ENCODE assay signal across 8 cellular contexts in genomic region chr5:73498057-73498992, GRCh38. TPM values are rescaled to one million over a fixed set of nuclear protein-coding genes. Genes with fewer than 3 reads are reported as not detected.
DNase-seq lines count a peak whose midpoint lies in the region; ATAC-seq and TF ChIP-seq lines count a peak whose summit lies in the region.

Gene BTF3, plus strand, starts transcription at chr5:73498442. Its CDS starts 226 bp downstream, at chr5:73498668.

- ATAC-seq in HG02885 (IDR thresholded peaks at IDR 0.05; ENCODE audit: poor library complexity, unreplicated experiment) = peak; percentile 92
- ATAC-seq in T-helper 17 cell = peak; percentile 93
- peak; percentile 99 for ATAC-seq in right cardiac atrium

- intact Hi-C loops in right cardiac atrium (cut with DNase I) (no loop called here), vagina (cut with DNase I) (no loop called here)

- H3K4me3 ChIP-seq in right cardiac atrium (ENCODE audit: low read length) = peak within 1 kb of the TSS; percentile 71
- peak within 1 kb of the TSS; percentile 82 to 91 for H3K4me3 ChIP-seq in vagina

- H3K27me3 ChIP-seq in right cardiac atrium (ENCODE audit: control insufficient read depth, insufficient read depth) (no peaks in the 10 kb centered on the region), vagina (no peaks in the 10 kb centered on the region)

- H3K36me3 Mint-ChIP-seq in T-helper 17 cell (ENCODE audit: low read depth) = peaks cover 6% of the 10 kb centered on the region

- H3K9me3 ChIP-seq in T-helper 17 cell (ENCODE audit: control insufficient read depth, low read length, poor library complexity, severe bottlenecking) (no peaks in the 10 kb centered on the region), right cardiac atrium (ENCODE audit: control insufficient read depth, low read length) (no peaks in the 10 kb centered on the region), vagina (no peaks in the 10 kb centered on the region)

- H3K4me1 Mint-ChIP-seq in T-helper 17 cell = peaks cover 27% of the 10 kb centered on the region

- peak within 1 kb of the TSS; percentile 87 for H3K27ac ChIP-seq in angular gyrus (ENCODE audit: low read depth, low read length)
- H3K27ac ChIP-seq in right cardiac atrium (ENCODE audit: low read length) = peak within 1 kb of the TSS; percentile 89
- H3K27ac ChIP-seq in vagina = peak within 1 kb of the TSS; percentile 95

- TF ChIP-seq POLR2A in GM15510 (IDR thresholded peaks at IDR 0.05; ENCODE audit: borderline replicate concordance, extremely low read depth, insufficient read length) = peak; percentile 94
- peak in 1 of 2 donors; percentile 49 for TF ChIP-seq POLR2A in vagina (IDR thresholded peaks at IDR 0.05)

- H3K36me3 ChIP-seq in vagina = peaks cover 0 to 26% of the 10 kb centered on the region in 2 donors

- H3K27me3 Mint-ChIP-seq in T-helper 17 cell = peaks cover 11% of the 10 kb centered on the region

- H3K27ac Mint-ChIP-seq in T-helper 17 cell = peak within 1 kb of the TSS; percentile 99

- peak; percentile 91 for DNase-seq in NCI-H1694 treated with DMSO at 0.1 percent for 48 hours (lab: John Stamatoyannopoulos, UW)
- DNase-seq in T-helper 17 cell = peak; percentile 84 to 85 (median 84)
- peak; percentile 97 to 99 (median 98) for DNase-seq in right cardiac atrium
- DNase-seq in putamen (ENCODE audit: low spot score) = peak; percentile 99
- peak; percentile 98 for DNase-seq in vagina (ENCODE audit: extremely low spot score in 2 of 2)

- H3K4me1 ChIP-seq in right cardiac atrium (ENCODE audit: control insufficient read depth, insufficient read depth, low read length) (peaks cover 4% of the 10 kb centered on the region), vagina (peaks cover 35% of the 10 kb centered on the region)

- peak within 1 kb of the TSS; percentile 98 for H3K4me3 Mint-ChIP-seq in T-helper 17 cell

- no peak for TF ChIP-seq CTCF in vagina (IDR thresholded peaks at IDR 0.05)

- under 1% methylated on average over 67 of the region's 67 CpGs for WGBS in right cardiac atrium

RNA-seq across cellular contexts. Expression of gene BTF3, which starts in this region (rescaled TPM):
- total RNA-seq in T-helper 17 cell (100 to 1,000 TPM; 600 to 744 TPM), right cardiac atrium (100 to 1,000 TPM; 380 to 468 (median 414) TPM), vagina (537 TPM)
- 530 TPM for polyA plus RNA-seq in right cardiac atrium

Comparison
In these comparisons a context has a peak if more than half of its experiments do, and no peak if none do; other contexts are left out.
1. Peak in every context shown above with its lines: DNase-seq, ATAC-seq, H3K4me3 ChIP-seq and H3K27ac ChIP-seq.